In genomic region chr18:54999016-54999415, GRCh38 we compare ENCODE assay signal across 31 cellular contexts. TPM values are rescaled to one million over a fixed set of nuclear protein-coding genes. Genes with fewer than 3 reads are reported as not detected.
DNase-seq lines count a peak whose midpoint lies in the region; FAIRE-seq and TF ChIP-seq lines count a peak whose summit lies in the region.
"Had no signal": no experiment of that assay in that cellular context is flagged by ENCODE, and none has a peak within 500 bp of the region (broad histone marks: within the 10 kb centered on the region; RNA-seq: fewer than 3 reads in every experiment).

No MANE protein-coding gene starts in this region.

- TF ChIP-seq EP300 in neural cell (conservative IDR thresholded peaks at IDR 0.05; ENCODE audit: poor library complexity, severe bottlenecking): peak; percentile 83

- H3K79me2 ChIP-seq in neural cell (replicated peaks; ENCODE audit: insufficient read depth, low read length): no peaks in the 10 kb centered on the region

- H3K27ac ChIP-seq in neural cell (ENCODE audit: low read length): no peak overlapping the region
- H3K27ac ChIP-seq: 22Rv1; A549; BLaER1; BLaER1 treated with 17β-estradiol and CSF1 and Interleukin-3, amounts not matched to agents 10 nM and 100 nM; C4-2B had no signal

- DNase-seq in bronchial epithelial cell (ENCODE audit: low read depth): no peak
- no peak for DNase-seq in Ammon's horn (ENCODE audit: low spot score)
- DNase-seq in NOMO-1 (lab: John Stamatoyannopoulos, UW; ENCODE audit: unreplicated experiment in 2 of 2): no peak
- DNase-seq: 8988T; ACHN; AML-193; BE2C; C1 segment of cervical spinal cord; Caco-2; Calu3; CD4-positive, alpha-beta memory T cell; CD4-positive, alpha-beta T cell; CD4-positive, CD25-positive, alpha-beta regulatory T cell; CD8-positive, alpha-beta memory T cell; CD8-positive, alpha-beta T cell; COR-L47; DMS 273 treated with DMSO at 0.1 percent for 48 hours; DMS153; DMS53; DMS79; DMS79 treated with DMSO at 0.1 percent for 48 hours; DND-41; EL had no signal

- H3F3A ChIP-seq in neural cell (ENCODE audit: insufficient read depth, low read length, poor library complexity, severe bottlenecking): peaks cover 4% of the 10 kb centered on the region

- H4K20me1 ChIP-seq in neural cell (ENCODE audit: insufficient read depth): no peaks in the 10 kb centered on the region
- H4K20me1 ChIP-seq: BLaER1; BLaER1 treated with 17β-estradiol and CSF1 and Interleukin-3, amounts not matched to agents 10 nM and 100 nM had no signal

- no peak overlapping the region for H2AFZ ChIP-seq in neural cell (ENCODE audit: low read depth, low read length)

- TF ChIP-seq CTCF in bronchial epithelial cell (IDR thresholded peaks at IDR 0.05; ENCODE audit: insufficient read depth, low read length, severe bottlenecking) (no peak), neural cell (IDR thresholded peaks at IDR 0.05; ENCODE audit: poor library complexity, severe bottlenecking) (no peak)

- TF ChIP-seq RAD21 in neural cell (conservative IDR thresholded peaks at IDR 0.05): no peak

- H3K9ac ChIP-seq in neural cell (ENCODE audit: low read length): no peak overlapping the region
- H3K9ac ChIP-seq: BLaER1; BLaER1 treated with 17β-estradiol and CSF1 and Interleukin-3, amounts not matched to agents 10 nM and 100 nM had no signal

- H3K27me3 ChIP-seq in bronchial epithelial cell (ENCODE audit: control insufficient read depth, insufficient read depth, low read length): no peaks in the 10 kb centered on the region
- no peaks in the 10 kb centered on the region for H3K27me3 ChIP-seq in neural cell (ENCODE audit: insufficient read depth, low read depth, low read length)
- H3K27me3 ChIP-seq: BE2C; BLaER1; BLaER1 treated with 17β-estradiol and CSF1 and Interleukin-3, amounts not matched to agents 10 nM and 100 nM had no signal

- no peak overlapping the region for H3K4me2 ChIP-seq in neural cell (ENCODE audit: low read length)
- H3K4me2 ChIP-seq: A549; BLaER1; BLaER1 treated with 17β-estradiol and CSF1 and Interleukin-3, amounts not matched to agents 10 nM and 100 nM had no signal

- H3K36me3 ChIP-seq in bronchial epithelial cell (ENCODE audit: control insufficient read depth, insufficient read depth, low read length) (no peaks in the 10 kb centered on the region), neural cell (ENCODE audit: insufficient read depth, low read length) (no peaks in the 10 kb centered on the region)
- H3K36me3 ChIP-seq: BE2C; BLaER1; BLaER1 treated with 17β-estradiol and CSF1 and Interleukin-3, amounts not matched to agents 10 nM and 100 nM had no signal

- no peaks in the 10 kb centered on the region for H3K9me2 ChIP-seq in neural cell (ENCODE audit: insufficient read depth, low read length)

- H3K4me3 ChIP-seq in bronchial epithelial cell (ENCODE audit: low read depth, low read length) (no peak overlapping the region), neural cell (ENCODE audit: low read length) (no peak overlapping the region)
- H3K4me3 ChIP-seq: A549; BLaER1; BLaER1 treated with 17β-estradiol and CSF1 and Interleukin-3, amounts not matched to agents 10 nM and 100 nM had no signal

- no peaks in the 10 kb centered on the region for H3K9me3 ChIP-seq in neural cell (ENCODE audit: low read length)
- H3K9me3 ChIP-seq: A549; BE2C; BLaER1; BLaER1 treated with 17β-estradiol and CSF1 and Interleukin-3, amounts not matched to agents 10 nM and 100 nM; Caco-2 had no signal

- FAIRE-seq in bronchial epithelial cell (lab: Jason Lieb, UNC): peak; percentile 23
- FAIRE-seq: A204.1, A549 had no signal

TF ChIP-seq in neural cell, 6 proteins besides CTCF, POLR2A, EP300 and RAD21:
- TF ChIP-seq POLR2AphosphoS5 (IDR thresholded peaks at IDR 0.05) (peak; percentile 56), TAF1 (IDR thresholded peaks at IDR 0.05; ENCODE audit: low read depth) (no peak), SMC3 (conservative IDR thresholded peaks at IDR 0.05; ENCODE audit: poor library complexity) (no peak), EZH2 (IDR thresholded peaks at IDR 0.05; ENCODE audit: borderline replicate concordance, insufficient read depth, low read length, poor library complexity, severe bottlenecking) (no peak), MXI1 (conservative IDR thresholded peaks at IDR 0.05; ENCODE audit: poor library complexity, severe bottlenecking) (no peak)
- TF ChIP-seq, protein P1, sequence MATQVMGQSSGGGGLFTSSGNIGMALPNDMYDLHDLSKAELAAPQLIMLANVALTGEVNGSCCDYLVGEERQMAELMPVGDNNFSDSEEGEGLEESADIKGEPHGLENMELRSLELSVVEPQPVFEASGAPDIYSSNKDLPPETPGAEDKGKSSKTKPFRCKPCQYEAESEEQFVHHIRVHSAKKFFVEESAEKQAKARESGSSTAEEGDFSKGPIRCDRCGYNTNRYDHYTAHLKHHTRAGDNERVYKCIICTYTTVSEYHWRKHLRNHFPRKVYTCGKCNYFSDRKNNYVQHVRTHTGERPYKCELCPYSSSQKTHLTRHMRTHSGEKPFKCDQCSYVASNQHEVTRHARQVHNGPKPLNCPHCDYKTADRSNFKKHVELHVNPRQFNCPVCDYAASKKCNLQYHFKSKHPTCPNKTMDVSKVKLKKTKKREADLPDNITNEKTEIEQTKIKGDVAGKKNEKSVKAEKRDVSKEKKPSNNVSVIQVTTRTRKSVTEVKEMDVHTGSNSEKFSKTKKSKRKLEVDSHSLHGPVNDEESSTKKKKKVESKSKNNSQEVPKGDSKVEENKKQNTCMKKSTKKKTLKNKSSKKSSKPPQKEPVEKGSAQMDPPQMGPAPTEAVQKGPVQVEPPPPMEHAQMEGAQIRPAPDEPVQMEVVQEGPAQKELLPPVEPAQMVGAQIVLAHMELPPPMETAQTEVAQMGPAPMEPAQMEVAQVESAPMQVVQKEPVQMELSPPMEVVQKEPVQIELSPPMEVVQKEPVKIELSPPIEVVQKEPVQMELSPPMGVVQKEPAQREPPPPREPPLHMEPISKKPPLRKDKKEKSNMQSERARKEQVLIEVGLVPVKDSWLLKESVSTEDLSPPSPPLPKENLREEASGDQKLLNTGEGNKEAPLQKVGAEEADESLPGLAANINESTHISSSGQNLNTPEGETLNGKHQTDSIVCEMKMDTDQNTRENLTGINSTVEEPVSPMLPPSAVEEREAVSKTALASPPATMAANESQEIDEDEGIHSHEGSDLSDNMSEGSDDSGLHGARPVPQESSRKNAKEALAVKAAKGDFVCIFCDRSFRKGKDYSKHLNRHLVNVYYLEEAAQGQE (IDR thresholded peaks at IDR 0.05; ENCODE audit: borderline replicate concordance): no peak

RNA-seq across cellular contexts. Expression of gene CCDC68, which starts 39.8 kb away (rescaled TPM):
- total RNA-seq in bronchial epithelial cell: 3.5 and 4.2 TPM in 2 replicates
- 0.26 and 0.30 TPM in 2 replicates for polyA plus RNA-seq in neural cell
- 0.24 and 0.35 TPM in 2 replicates for polyA minus RNA-seq in neural cell
- total RNA-seq: A673; CD4-positive, alpha-beta T cell; CD4-positive, CD25-positive, alpha-beta regulatory T cell; CD8-positive, alpha-beta memory T cell; CD8-positive, alpha-beta T cell had no signal
- polyA plus RNA-seq: CD4-positive, alpha-beta memory T cell; CD4-positive, CD25-positive, alpha-beta regulatory T cell; CD8-positive, alpha-beta memory T cell had no signal
